Comparison of ENCODE assay signal across 15 cellular contexts in the genomic region with DNA sequence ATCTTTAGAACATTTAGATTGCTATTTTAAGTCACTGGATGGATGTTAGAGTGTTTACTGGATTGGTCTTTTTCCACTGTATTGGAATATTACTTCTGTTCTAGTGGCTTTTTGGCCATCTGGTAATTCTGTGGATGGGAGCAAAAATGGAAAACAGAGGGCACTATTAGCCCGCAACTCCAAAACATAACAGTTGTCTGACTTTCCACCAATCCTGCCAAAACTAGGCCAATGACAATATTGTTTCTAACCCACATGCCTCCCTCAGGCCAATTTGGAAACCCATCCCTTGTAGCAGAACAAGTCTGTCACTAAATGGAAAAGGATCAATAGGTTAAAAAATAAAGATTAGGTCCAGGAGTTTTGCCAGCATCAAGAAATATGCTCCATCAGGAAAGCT.
DNase-seq lines count a peak whose midpoint lies in the region; ATAC-seq and TF ChIP-seq lines count a peak whose summit lies in the region.
"Had no signal": no experiment of that assay in that cellular context is flagged by ENCODE, and none has a peak within 500 bp of the region (broad histone marks: within the 10 kb centered on the region; RNA-seq: fewer than 3 reads in every experiment).

No MANE protein-coding gene starts in this region.

- intact Hi-C loops in ascending aorta (cut with DNase I), result loop anchor here (10.0 kb wide), 4 partner anchors 252 to 642 kb away; no protein-coding TSS in a partner anchor

- CTCF ChIA-PET in GM10248 (lab: Yijun Ruan, JAX), result no interaction called here

- H3K4me1 ChIP-seq in ascending aorta (peaks cover 0 to 6% of the 10 kb centered on the region in 2 donors), thoracic aorta (ENCODE audit: control insufficient read depth in 1 of 2, low read depth in 2 of 2) (peaks cover 15 to 30% of the 10 kb centered on the region in 2 donors)
- H3K4me1 ChIP-seq: HAP-1 had no signal

- H3K27ac ChIP-seq in ascending aorta (peak overlapping the region; percentile 54 to 63), thoracic aorta (peak overlapping the region; percentile 24 to 44)
- H3K27ac ChIP-seq: BLaER1 treated with 17β-estradiol and CSF1 and Interleukin-3, amounts not matched to agents 10 nM and 100 nM; GM23248 had no signal

- DNase-seq in NCI-H446 (lab: John Stamatoyannopoulos, UW) (peak; percentile 28 to 69), ascending aorta (ENCODE audit: low spot score in 2 of 2) (no peak), left lobe of liver (ENCODE audit: low spot score) (no peak), thoracic aorta (ENCODE audit: low spot score) (no peak), GM10248 (ENCODE audit: extremely low spot score) (no peak), NCI-H510A (lab: John Stamatoyannopoulos, UW) (no peak), NCI-H146 treated with DMSO at 0.1 percent for 48 hours (lab: John Stamatoyannopoulos, UW; ENCODE audit: unreplicated experiment) (no peak)
- DNase-seq: Calu3; CD8-positive, alpha-beta T cell; DMS79 treated with DMSO at 0.1 percent for 48 hours; GM23248; IMR-90 had no signal

- POLR2A ChIA-PET in GM10248 (lab: Yijun Ruan, JAX), result no interaction called here

- H3K27me3 ChIP-seq in ascending aorta (no peaks in the 10 kb centered on the region), thoracic aorta (replicated peaks; ENCODE audit: insufficient read depth) (no peaks in the 10 kb centered on the region)
- H3K27me3 ChIP-seq: BLaER1 treated with 17β-estradiol and CSF1 and Interleukin-3, amounts not matched to agents 10 nM and 100 nM had no signal

- H3K36me3 ChIP-seq in ascending aorta, result no peaks in the 10 kb centered on the region
- no peaks in the 10 kb centered on the region for H3K36me3 ChIP-seq in thoracic aorta
- H3K36me3 ChIP-seq: BLaER1 treated with 17β-estradiol and CSF1 and Interleukin-3, amounts not matched to agents 10 nM and 100 nM; HAP-1 had no signal

- ATAC-seq in left lobe of liver (peak; percentile 79), thoracic aorta (ENCODE audit: insufficient number of reproducible peaks, low FRiP score, low read depth) (no peak), GM21717 (IDR thresholded peaks at IDR 0.05; ENCODE audit: unreplicated experiment) (no peak)
- ATAC-seq: CD8-positive, alpha-beta T cell had no signal

- TF ChIP-seq CTCF in ascending aorta (IDR thresholded peaks at IDR 0.05) (peak in 2 of 3 experiments; percentile 13 to 42), thoracic aorta (IDR thresholded peaks at IDR 0.05) (no peak), GM10248 (IDR thresholded peaks at IDR 0.05; ENCODE audit: control extremely low read depth, extremely low read depth, low read depth, missing control alignments) (no peak)

- H3K9me3 ChIP-seq in ascending aorta (no peaks in the 10 kb centered on the region), thoracic aorta (no peaks in the 10 kb centered on the region)
- H3K9me3 ChIP-seq: HAP-1 had no signal

- H3K4me3 ChIP-seq in ascending aorta (no peak overlapping the region), thoracic aorta (no peak overlapping the region)
- H3K4me3 ChIP-seq: BLaER1 treated with 17β-estradiol and CSF1 and Interleukin-3, amounts not matched to agents 10 nM and 100 nM; GM23248; HAP-1 had no signal

Comparison
In these comparisons a context has a peak if more than half of its experiments do, and no peak if none do; other contexts are left out.
1. DNase-seq: peak in NCI-H446 (2 of 2); none in ascending aorta (0 of 2), left lobe of liver (single experiment), thoracic aorta (single experiment), GM10248 (single experiment), NCI-H510A (single experiment) and NCI-H146 treated with DMSO at 0.1 percent for 48 hours (single experiment).
2. CTCF ChIP-seq: peak in ascending aorta (2 of 3); none in thoracic aorta (single experiment) and GM10248 (single experiment).